In genomic region chr14:39974036-39974435, GRCh38 we compare ENCODE assay signal across 17 cellular contexts.
DNase-seq lines count a peak whose midpoint lies in the region; ATAC-seq, FAIRE-seq and TF ChIP-seq lines count a peak whose summit lies in the region.
"Had no signal": no experiment of that assay in that cellular context is flagged by ENCODE, and none has a peak within 500 bp of the region (broad histone marks: within the 10 kb centered on the region; RNA-seq: fewer than 3 reads in every experiment).

No MANE protein-coding gene starts in this region.

- CTCF ChIA-PET in MCF 10A (lab: Yijun Ruan, JAX) = no interaction called here

- TF ChIP-seq CTCF in MCF 10A (IDR thresholded peaks at IDR 0.05; ENCODE audit: unreplicated experiment) = no peak
- TF ChIP-seq CTCF in GM13976 (IDR thresholded peaks at IDR 0.05; ENCODE audit: borderline replicate concordance, control extremely low read depth, extremely low read depth, insufficient read depth, missing control alignments) = no peak

- no TSS peak for BruUV-seq in MCF 10A (replicated peaks; lab: Mats Ljungman, UMichigan)

- H3K27ac Mint-ChIP-seq in MCF 10A (ENCODE audit: low read depth, unreplicated experiment) = no peak overlapping the region
- H3K27ac Mint-ChIP-seq: activated CD4-positive, alpha-beta T cell treated with anti-CD3 and anti-CD28 coated beads, Interleukin-2, amount 10 ng/mL, durations not matched to agents 7 days and 5 days; activated naive CD4-positive, alpha-beta T cell treated with anti-CD3 and anti-CD28 coated beads, Interleukin-2, amount 50 U/mL, for 24 hours; type B pancreatic cell had no signal

- ATAC-seq in GM18519 (IDR thresholded peaks at IDR 0.05; ENCODE audit: low FRiP score, unreplicated experiment) = peak; percentile 55
- ATAC-seq in GM21447 (IDR thresholded peaks at IDR 0.05; ENCODE audit: unreplicated experiment) = peak; percentile 97
- ATAC-seq in HG03045 (IDR thresholded peaks at IDR 0.05; ENCODE audit: unreplicated experiment) = peak; percentile 96
- ATAC-seq: gastrocnemius medialis, SK-N-SH treated with all-trans-retinoic acid at 6 μM for 48 hours had no signal

- DNase-seq in RCC 7860 (ENCODE audit: low spot score) (peak; percentile 52), NCI-H187 treated with DMSO at 0.1 percent for 48 hours (lab: John Stamatoyannopoulos, UW) (no peak), MCF 10A (ENCODE audit: unreplicated experiment) (no peak), GM13976 (ENCODE audit: low spot score) (no peak)
- no peak for DNase-seq in activated CD4-positive, CD25-positive, alpha-beta regulatory T cell treated with anti-CD3 and anti-CD28 coated beads, Interleukin-2, amount 50 U/mL, for 72 hours
- DNase-seq: activated CD4-positive, alpha-beta T cell treated with anti-CD3 and anti-CD28 coated beads, Interleukin-2, amount 10 ng/mL, durations not matched to agents 7 days and 5 days; gastrocnemius medialis; mesendoderm; NCI-H1092 had no signal

- no peaks in the 10 kb centered on the region for H3K27me3 Mint-ChIP-seq in MCF 10A (ENCODE audit: insufficient read depth, unreplicated experiment)
- H3K27me3 Mint-ChIP-seq: activated CD4-positive, alpha-beta T cell treated with anti-CD3 and anti-CD28 coated beads, Interleukin-2, amount 10 ng/mL, durations not matched to agents 7 days and 5 days; activated naive CD4-positive, alpha-beta T cell treated with anti-CD3 and anti-CD28 coated beads, Interleukin-2, amount 50 U/mL, for 24 hours; type B pancreatic cell had no signal

- H3K4me3 Mint-ChIP-seq in MCF 10A (ENCODE audit: unreplicated experiment) = no peak overlapping the region
- H3K4me3 Mint-ChIP-seq: activated CD4-positive, alpha-beta T cell treated with anti-CD3 and anti-CD28 coated beads, Interleukin-2, amount 10 ng/mL, durations not matched to agents 7 days and 5 days; activated naive CD4-positive, alpha-beta T cell treated with anti-CD3 and anti-CD28 coated beads, Interleukin-2, amount 50 U/mL, for 24 hours; type B pancreatic cell had no signal

- intact Hi-C loops in MCF 10A (cut with micrococcal nuclease) = no loop called here

- no peaks in the 10 kb centered on the region for H3K4me1 Mint-ChIP-seq in MCF 10A (ENCODE audit: insufficient read depth, unreplicated experiment)
- H3K4me1 Mint-ChIP-seq: activated CD4-positive, alpha-beta T cell treated with anti-CD3 and anti-CD28 coated beads, Interleukin-2, amount 10 ng/mL, durations not matched to agents 7 days and 5 days; activated naive CD4-positive, alpha-beta T cell treated with anti-CD3 and anti-CD28 coated beads, Interleukin-2, amount 50 U/mL, for 24 hours had no signal

- in situ Hi-C loops in GM13976 (cut with MboI; ENCODE audit: low sequenced_read_pairs, unreplicated experiment) = no loop called here

- no peaks in the 10 kb centered on the region for H3K36me3 Mint-ChIP-seq in MCF 10A (ENCODE audit: insufficient read depth, unreplicated experiment)
- H3K36me3 Mint-ChIP-seq: activated naive CD4-positive, alpha-beta T cell treated with anti-CD3 and anti-CD28 coated beads, Interleukin-2, amount 50 U/mL, for 24 hours; type B pancreatic cell had no signal

- POLR2A ChIA-PET in MCF 10A (lab: Yijun Ruan, JAX) = no interaction called here

- peak; percentile 81 for FAIRE-seq in RCC 7860 (lab: Jason Lieb, UNC)
- FAIRE-seq: colon, G401.6 had no signal

- H3K9me3 Mint-ChIP-seq in MCF 10A (ENCODE audit: unreplicated experiment) = no peaks in the 10 kb centered on the region
- H3K9me3 Mint-ChIP-seq: activated naive CD4-positive, alpha-beta T cell treated with anti-CD3 and anti-CD28 coated beads, Interleukin-2, amount 50 U/mL, for 24 hours; type B pancreatic cell had no signal
